Comparison of ENCODE assay signal across 1 cellular context in the genomic region with DNA sequence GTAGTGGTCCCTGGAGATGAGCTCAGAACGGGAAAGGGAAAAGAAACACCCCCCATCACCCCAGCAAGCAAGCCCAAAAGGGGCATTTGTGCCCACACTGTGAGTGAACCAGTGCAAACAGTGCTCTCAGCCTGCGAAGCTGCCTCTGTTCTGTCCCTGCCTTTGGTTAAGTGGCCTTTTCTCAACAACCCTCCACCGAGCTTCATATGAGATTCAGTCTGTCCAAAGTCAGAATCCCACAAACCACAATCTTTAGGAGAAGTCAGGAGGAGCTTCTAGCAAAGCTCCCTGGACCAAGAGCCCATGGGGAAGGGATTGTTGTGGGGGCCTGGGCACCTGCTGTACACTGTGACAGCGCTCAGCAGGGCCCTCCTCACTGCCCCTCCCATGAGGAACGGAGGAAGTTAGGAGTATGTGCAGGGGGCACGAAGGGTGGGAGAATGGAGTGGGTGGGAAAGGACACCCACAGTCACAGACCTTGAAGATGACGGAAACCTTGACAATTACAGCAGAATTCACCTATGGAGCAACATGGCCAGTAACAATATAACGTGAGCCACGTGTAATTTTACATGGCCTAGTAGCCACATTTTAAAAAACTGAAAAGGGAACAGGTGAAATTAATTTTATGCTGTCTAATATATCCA.
TF ChIP-seq lines count a peak whose summit lies in the region.

No MANE protein-coding gene starts in this region.

TF ChIP-seq in GM12878, 131 proteins besides CTCF, POLR2A, EP300 and RAD21 (continued from another document):
- TF ChIP-seq, protein P1, sequence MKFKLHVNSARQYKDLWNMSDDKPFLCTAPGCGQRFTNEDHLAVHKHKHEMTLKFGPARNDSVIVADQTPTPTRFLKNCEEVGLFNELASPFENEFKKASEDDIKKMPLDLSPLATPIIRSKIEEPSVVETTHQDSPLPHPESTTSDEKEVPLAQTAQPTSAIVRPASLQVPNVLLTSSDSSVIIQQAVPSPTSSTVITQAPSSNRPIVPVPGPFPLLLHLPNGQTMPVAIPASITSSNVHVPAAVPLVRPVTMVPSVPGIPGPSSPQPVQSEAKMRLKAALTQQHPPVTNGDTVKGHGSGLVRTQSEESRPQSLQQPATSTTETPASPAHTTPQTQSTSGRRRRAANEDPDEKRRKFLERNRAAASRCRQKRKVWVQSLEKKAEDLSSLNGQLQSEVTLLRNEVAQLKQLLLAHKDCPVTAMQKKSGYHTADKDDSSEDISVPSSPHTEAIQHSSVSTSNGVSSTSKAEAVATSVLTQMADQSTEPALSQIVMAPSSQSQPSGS (IDR thresholded peaks at IDR 0.05; ENCODE audit: low read length): no peak
- TF ChIP-seq STAT1 (conservative IDR thresholded peaks at IDR 0.05): no peak
- TF ChIP-seq SIX5 (IDR thresholded peaks at IDR 0.05; ENCODE audit: low read depth, low read length, severe bottlenecking): no peak
- no peak for TF ChIP-seq EGR1 (IDR thresholded peaks at IDR 0.05; ENCODE audit: borderline replicate concordance in 1 of 2, low read depth in 2 of 2, low read length in 2 of 2)
- no peak for TF ChIP-seq ESRRA (IDR thresholded peaks at IDR 0.05; ENCODE audit: low read length)
- TF ChIP-seq SP1 (IDR thresholded peaks at IDR 0.05; ENCODE audit: low read depth, low read length): no peak
- no peak for TF ChIP-seq BACH1 (IDR thresholded peaks at IDR 0.05; ENCODE audit: borderline replicate concordance)
- no peak for TF ChIP-seq CREM (IDR thresholded peaks at IDR 0.05; ENCODE audit: low read depth)
- TF ChIP-seq CHD2 (IDR thresholded peaks at IDR 0.05; ENCODE audit: borderline replicate concordance, low read depth, low read length): no peak
- TF ChIP-seq, protein P2, sequence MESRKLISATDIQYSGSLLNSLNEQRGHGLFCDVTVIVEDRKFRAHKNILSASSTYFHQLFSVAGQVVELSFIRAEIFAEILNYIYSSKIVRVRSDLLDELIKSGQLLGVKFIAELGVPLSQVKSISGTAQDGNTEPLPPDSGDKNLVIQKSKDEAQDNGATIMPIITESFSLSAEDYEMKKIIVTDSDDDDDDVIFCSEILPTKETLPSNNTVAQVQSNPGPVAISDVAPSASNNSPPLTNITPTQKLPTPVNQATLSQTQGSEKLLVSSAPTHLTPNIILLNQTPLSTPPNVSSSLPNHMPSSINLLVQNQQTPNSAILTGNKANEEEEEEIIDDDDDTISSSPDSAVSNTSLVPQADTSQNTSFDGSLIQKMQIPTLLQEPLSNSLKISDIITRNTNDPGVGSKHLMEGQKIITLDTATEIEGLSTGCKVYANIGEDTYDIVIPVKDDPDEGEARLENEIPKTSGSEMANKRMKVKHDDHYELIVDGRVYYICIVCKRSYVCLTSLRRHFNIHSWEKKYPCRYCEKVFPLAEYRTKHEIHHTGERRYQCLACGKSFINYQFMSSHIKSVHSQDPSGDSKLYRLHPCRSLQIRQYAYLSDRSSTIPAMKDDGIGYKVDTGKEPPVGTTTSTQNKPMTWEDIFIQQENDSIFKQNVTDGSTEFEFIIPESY (IDR thresholded peaks at IDR 0.05): no peak
- no peak for TF ChIP-seq NR2C2 (IDR thresholded peaks at IDR 0.05; ENCODE audit: borderline replicate concordance, control insufficient read depth, insufficient read length, low read depth)
- no peak for TF ChIP-seq ZBTB40 (IDR thresholded peaks at IDR 0.05; ENCODE audit: borderline replicate concordance)
- TF ChIP-seq TARDBP (IDR thresholded peaks at IDR 0.05; ENCODE audit: borderline replicate concordance): no peak
- no peak for TF ChIP-seq DPF2 (IDR thresholded peaks at IDR 0.05)
- no peak for TF ChIP-seq ATF7 (IDR thresholded peaks at IDR 0.05; ENCODE audit: low read depth)
TF ChIP-seq in GM12878: peak in this region for 0.
